33 cellular contexts compared by ENCODE assay signal in the genomic region with DNA sequence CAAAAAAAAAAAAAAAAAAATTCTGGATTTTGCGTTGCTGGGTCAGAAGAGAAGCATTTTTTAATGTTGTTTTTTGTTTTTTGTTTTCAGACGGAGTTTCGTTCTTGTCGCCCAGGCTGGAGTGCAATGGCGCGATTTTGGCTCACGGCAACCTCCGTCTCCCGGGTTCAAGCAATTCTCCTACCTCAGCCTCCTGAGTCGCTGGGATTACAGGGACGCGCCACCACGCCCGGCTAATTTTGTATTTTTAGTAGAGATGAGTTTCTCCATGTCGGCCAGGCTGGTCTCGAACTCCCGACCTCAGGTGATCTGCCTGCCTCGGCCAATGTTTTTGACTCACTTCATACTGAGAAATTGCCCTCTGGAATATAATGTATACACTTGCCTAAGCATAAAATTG. TPM values are rescaled to one million over a fixed set of nuclear protein-coding genes. Genes with fewer than 3 reads are reported as not detected.
A peak's percentile ranks its signal among the peaks of the same experiment; 100 is the strongest.
DNase-seq lines count a peak whose midpoint lies in the region; ATAC-seq and TF ChIP-seq lines count a peak whose summit lies in the region.
"Had no signal": no experiment of that assay in that cellular context is flagged by ENCODE, and none has a peak within 500 bp of the region (broad histone marks: within the 10 kb centered on the region; RNA-seq: fewer than 3 reads in every experiment).

No MANE protein-coding gene starts in this region.

- no peaks in the 10 kb centered on the region for H3K36me3 Mint-ChIP-seq in endodermal cell (ENCODE audit: low read depth)
- peaks cover 4% of the 10 kb centered on the region for H3K36me3 Mint-ChIP-seq in nephron progenitor cell (ENCODE audit: low read depth)
- H3K36me3 Mint-ChIP-seq: CD14-positive monocyte; CD4-positive, alpha-beta memory T cell; CD4-positive, CD25-positive, alpha-beta regulatory T cell; CD8-positive, alpha-beta memory T cell; CD8-positive, alpha-beta T cell had no signal

- no peak overlapping the region for H3K4me3 ChIP-seq in endodermal cell (ENCODE audit: low read length)
- H3K4me3 ChIP-seq: A549; BLaER1; BLaER1 treated with 17β-estradiol and CSF1 and Interleukin-3, amounts not matched to agents 10 nM and 100 nM had no signal

- no peak overlapping the region for H3K27ac ChIP-seq in endodermal cell (ENCODE audit: low read depth, low read length)
- H3K27ac ChIP-seq: 22Rv1; A549; BLaER1; BLaER1 treated with 17β-estradiol and CSF1 and Interleukin-3, amounts not matched to agents 10 nM and 100 nM; C4-2B had no signal

- H3K27me3 Mint-ChIP-seq in endodermal cell (ENCODE audit: insufficient read depth) (peaks cover 3% of the 10 kb centered on the region), nephron progenitor cell (ENCODE audit: low read depth, poor library complexity) (peaks cover 10% of the 10 kb centered on the region)
- H3K27me3 Mint-ChIP-seq: CD4-positive, alpha-beta T cell had no signal

- H3K27me3 ChIP-seq in endodermal cell (ENCODE audit: control insufficient read depth, insufficient read depth, low read length, poor library complexity, severe bottlenecking) = no peaks in the 10 kb centered on the region
- H3K27me3 ChIP-seq: BE2C; BLaER1; BLaER1 treated with 17β-estradiol and CSF1 and Interleukin-3, amounts not matched to agents 10 nM and 100 nM had no signal

- TF ChIP-seq CTCF in endodermal cell (conservative IDR thresholded peaks at IDR 0.05) (no peak), nephron progenitor cell (IDR thresholded peaks at IDR 0.05) (no peak)

- H3K36me3 ChIP-seq in endodermal cell (ENCODE audit: control insufficient read depth, insufficient read depth, low read length) = no peaks in the 10 kb centered on the region
- H3K36me3 ChIP-seq: BE2C; BLaER1; BLaER1 treated with 17β-estradiol and CSF1 and Interleukin-3, amounts not matched to agents 10 nM and 100 nM had no signal

- peaks cover 10% of the 10 kb centered on the region for H3K4me1 Mint-ChIP-seq in endodermal cell
- peaks cover 17% of the 10 kb centered on the region for H3K4me1 Mint-ChIP-seq in nephron progenitor cell
- H3K4me1 Mint-ChIP-seq: B cell; CD14-positive monocyte; CD4-positive, alpha-beta memory T cell; CD8-positive, alpha-beta memory T cell had no signal

- DNase-seq in endodermal cell = peak; percentile 13
- DNase-seq in mesenteric fat pad (ENCODE audit: low spot score) = peak; percentile 62
- DNase-seq in nephron progenitor cell = no peak
- DNase-seq in cerebellum (ENCODE audit: low spot score) = no peak
- no peak for DNase-seq in COLO668 (lab: John Stamatoyannopoulos, UW; ENCODE audit: unreplicated experiment)
- DNase-seq: 8988T; ACHN; AML-193; BE2C; C1 segment of cervical spinal cord; Caco-2; Calu3; CD4-positive, alpha-beta memory T cell; CD4-positive, alpha-beta T cell; CD4-positive, CD25-positive, alpha-beta regulatory T cell; CD8-positive, alpha-beta memory T cell; CD8-positive, alpha-beta T cell; COR-L47; DMS 273 treated with DMSO at 0.1 percent for 48 hours; DMS153; DMS53; DMS79; DMS79 treated with DMSO at 0.1 percent for 48 hours; DND-41; EL had no signal

- ATAC-seq in GM21786 (IDR thresholded peaks at IDR 0.05; ENCODE audit: unreplicated experiment) = no peak
- ATAC-seq: A549; CD8-positive, alpha-beta T cell had no signal

- H3K9ac ChIP-seq in endodermal cell (ENCODE audit: extremely low read depth, low read length, poor library complexity, severe bottlenecking) = no peak overlapping the region
- H3K9ac ChIP-seq: BLaER1; BLaER1 treated with 17β-estradiol and CSF1 and Interleukin-3, amounts not matched to agents 10 nM and 100 nM had no signal

- H3K9me3 ChIP-seq in endodermal cell (ENCODE audit: control insufficient read depth, low read length) = no peaks in the 10 kb centered on the region
- H3K9me3 ChIP-seq: BE2C, Caco-2 had no signal

- 85 to 96% methylated on average over 12 to 18 of the region's 18 CpGs for WGBS in endodermal cell (ENCODE audit: insufficient coverage in 1 of 2, insufficient read length in 1 of 2), 2 experiments

- H3K27ac Mint-ChIP-seq in endodermal cell (no peak overlapping the region), nephron progenitor cell (peak overlapping the region; percentile 32)
- H3K27ac Mint-ChIP-seq: B cell; CD14-positive monocyte; CD4-positive, alpha-beta memory T cell; CD4-positive, alpha-beta T cell; CD4-positive, CD25-positive, alpha-beta regulatory T cell; CD8-positive, alpha-beta memory T cell; CD8-positive, alpha-beta T cell had no signal

- peaks cover 6% of the 10 kb centered on the region for H3K4me1 ChIP-seq in endodermal cell (ENCODE audit: control insufficient read depth, insufficient read depth, low read length)
- H3K4me1 ChIP-seq: BE2C; BLaER1; BLaER1 treated with 17β-estradiol and CSF1 and Interleukin-3, amounts not matched to agents 10 nM and 100 nM; Caco-2 had no signal

- H3K9me3 Mint-ChIP-seq in endodermal cell (peaks cover 3% of the 10 kb centered on the region), nephron progenitor cell (peaks cover 7% of the 10 kb centered on the region)
- H3K9me3 Mint-ChIP-seq: CD4-positive, alpha-beta memory T cell; CD4-positive, alpha-beta T cell; CD4-positive, CD25-positive, alpha-beta regulatory T cell; CD8-positive, alpha-beta memory T cell; CD8-positive, alpha-beta T cell had no signal

- H3K4me3 Mint-ChIP-seq in endodermal cell = no peak overlapping the region
- no peak overlapping the region for H3K4me3 Mint-ChIP-seq in nephron progenitor cell
- H3K4me3 Mint-ChIP-seq: B cell; CD14-positive monocyte; CD4-positive, alpha-beta memory T cell; CD4-positive, alpha-beta T cell; CD4-positive, CD25-positive, alpha-beta regulatory T cell; CD8-positive, alpha-beta memory T cell; CD8-positive, alpha-beta T cell had no signal

RNA-seq across cellular contexts. Expression of a gene that starts 11.0 kb away (rescaled TPM):
- 100 to 1,000 TPM; 157 to 200 TPM for total RNA-seq in endodermal cell
- 177 TPM for polyA plus RNA-seq in endodermal cell (2013, experiment 1 of 2)
- 172 TPM for polyA plus RNA-seq in endodermal cell (2013, experiment 2 of 2)
- total RNA-seq in mesenteric fat pad = 140 TPM
- 302 TPM for total RNA-seq in cerebellum

Comparison
In these comparisons a context has a peak if more than half of its experiments do, and no peak if none do; other contexts are left out.
1. DNase-seq: peak in endodermal cell (single experiment) and mesenteric fat pad (single experiment); none in nephron progenitor cell (single experiment), cerebellum (single experiment) and COLO668 (single experiment).